15 cellular contexts compared by ENCODE assay signal in genomic region chr19:5632657-5633056, GRCh38. TPM values are rescaled to one million over a fixed set of nuclear protein-coding genes. Genes with fewer than 3 reads are reported as not detected.
A peak's percentile ranks its signal among the peaks of the same experiment; 100 is the strongest.
DNase-seq lines count a peak whose midpoint lies in the region; ATAC-seq, FAIRE-seq and TF ChIP-seq lines count a peak whose summit lies in the region.
"Had no signal": no experiment of that assay in that cellular context is flagged by ENCODE, and none has a peak within 500 bp of the region (broad histone marks: within the 10 kb centered on the region; RNA-seq: fewer than 3 reads in every experiment).

No MANE protein-coding gene starts in this region.

- DNase-seq in GM23248: peak; percentile 20
- no peak for DNase-seq in K562 (ENCODE audit: extremely low read depth in 1 of 4, low spot score in 3 of 4)
- DNase-seq in psoas muscle: no peak
- no peak for DNase-seq in NCI-H2171 (lab: John Stamatoyannopoulos, UW)
- DNase-seq: activated CD4-positive, alpha-beta T cell treated with anti-CD3 and anti-CD28 coated beads, Interleukin-2, amount 10 ng/mL, durations not matched to agents 24 days and 14 days; amniotic stem cell; central memory CD4-positive, alpha-beta T cell; effector memory CD4-positive, alpha-beta T cell; NCI-H1092 treated with DMSO at 0.1 percent for 48 hours; NCI-H2107; NCI-H748 treated with DMSO at 0.1 percent for 48 hours; SK-N-SH had no signal

- BruUV-seq in K562 (replicated peaks; lab: Mats Ljungman, UMichigan): no TSS peak

- H3K27me3 ChIP-seq in GM23248 (replicated peaks; ENCODE audit: insufficient read depth) (no peaks in the 10 kb centered on the region), K562 (ENCODE audit: control insufficient read depth in 2 of 2, insufficient read depth in 2 of 2, low read length in 2 of 2) (no peaks in the 10 kb centered on the region), psoas muscle (ENCODE audit: insufficient read depth in 3 of 3, low read length in 2 of 3) (no peaks in the 10 kb centered on the region)

- peaks cover 45% of the 10 kb centered on the region for H3F3A ChIP-seq in GM23248 (ENCODE audit: insufficient read depth)

- H3K9ac ChIP-seq in GM23248 (no peak overlapping the region), K562 (ENCODE audit: insufficient read depth in 1 of 2, low read depth in 2 of 2, low read length in 2 of 2) (no peak overlapping the region)
- H3K9ac ChIP-seq: SK-N-SH had no signal

- peaks cover 27% of the 10 kb centered on the region; the same call in 1 of the 2 replicates for H3K36me3 ChIP-seq in GM23248 (ENCODE audit: low read depth)
- H3K36me3 ChIP-seq in K562 (ENCODE audit: control insufficient read depth, insufficient read depth, low read length): peaks cover 86% of the 10 kb centered on the region
- peaks cover 0 to 22% of the 10 kb centered on the region in 2 donors for H3K36me3 ChIP-seq in psoas muscle (ENCODE audit: insufficient read depth in 1 of 2, low read depth in 1 of 2)

- H3K4me3 ChIP-seq in GM23248: no peak overlapping the region
- H3K4me3 ChIP-seq in K562: no peak overlapping the region
- peak overlapping the region; percentile 8 for H3K4me3 ChIP-seq in psoas muscle

- H3K27ac ChIP-seq in GM23248: peak overlapping the region; percentile 57
- no peak overlapping the region for H3K27ac ChIP-seq in K562 (ENCODE audit: extremely low read depth, low read depth, low read length)
- H3K27ac ChIP-seq in psoas muscle: no peak overlapping the region

- H3K9me2 ChIP-seq in GM23248 (ENCODE audit: insufficient read depth): no peaks in the 10 kb centered on the region
- H3K9me2 ChIP-seq: SK-N-SH had no signal

- H3K9me1 ChIP-seq in K562 (ENCODE audit: control insufficient read depth, insufficient read depth, low read length): peaks cover 3% of the 10 kb centered on the region

- intact Hi-C loops in K562 (cut with micrococcal nuclease): no loop called here
- intact Hi-C loops in psoas muscle (cut with DNase I): no loop called here

- no peak for FAIRE-seq in K562 (lab: Jason Lieb, UNC)

- H3K79me2 ChIP-seq in GM23248 (ENCODE audit: insufficient read depth) (peaks cover 100% of the 10 kb centered on the region), K562 (ENCODE audit: control insufficient read depth, insufficient read depth, low read length) (peaks cover 97% of the 10 kb centered on the region)

- CTCF ChIA-PET in K562 (lab: Yijun Ruan, JAX; ENCODE audit: low intra/inter-chr PET ratio): no interaction called here

- 50 to 56% methylated on average over 5 of the region's 5 CpGs for WGBS in GM23248 (ENCODE audit: low coverage in 1 of 2, low lambda C conversion rate in 2 of 2, missing lambda C conversion rate in 2 of 2), 2 experiments
- WGBS in K562 (ENCODE audit: insufficient coverage, low coverage, missing lambda C conversion rate): 80% methylated on average over 5 of the region's 5 CpGs
- 78 to 89% (median 82%) methylated on average over 5 of the region's 5 CpGs for WGBS in psoas muscle, 3 donors

- TF ChIP-seq RAD21 in K562 (CRISPR knock-in tag; conservative IDR thresholded peaks at IDR 0.05 in 1 of 2, IDR thresholded peaks at IDR 0.05 in 1 of 2): no peak

- no peak overlapping the region for H2AFZ ChIP-seq in GM23248
- H2AFZ ChIP-seq in K562 (ENCODE audit: low read depth, low read length): no peak overlapping the region

- peaks cover 29% of the 10 kb centered on the region for H3K4me1 ChIP-seq in GM23248 (ENCODE audit: insufficient read depth)
- H3K4me1 ChIP-seq in K562 (replicated peaks in 1 of 2; ENCODE audit: control insufficient read depth in 2 of 2, insufficient read depth in 2 of 2, low read length in 2 of 2): peaks cover 4 to 13% of the 10 kb centered on the region in 2 experiments; a peak in 4 of 5 replicates
- peaks cover 69% of the 10 kb centered on the region for H3K4me1 ChIP-seq in psoas muscle

- POLR2A ChIA-PET in K562 (lab: Yijun Ruan, JAX): interaction anchor here (1.1 to 4.0 kb wide), 3 partner anchors 9 to 50 kb away, joined by 3 to 27 read pairs (median 3); partner anchors contain the start of genes SAFB and SAFB2

- H3K9me3 ChIP-seq in GM23248 (ENCODE audit: low read depth) (no peaks in the 10 kb centered on the region), K562 (replicated peaks; ENCODE audit: control insufficient read depth, insufficient read depth, low read depth, low read length) (no peaks in the 10 kb centered on the region), psoas muscle (no peaks in the 10 kb centered on the region)
- H3K9me3 ChIP-seq: SK-N-SH had no signal

- no peak for TF ChIP-seq POLR2A in K562 (conservative IDR thresholded peaks at IDR 0.05)

- H3K4me2 ChIP-seq in GM23248 (ENCODE audit: unreplicated experiment) (peak overlapping the region; percentile 13), K562 (ENCODE audit: insufficient read depth, low read length) (no peak overlapping the region)
- H3K4me2 ChIP-seq: SK-N-SH had no signal

- no peak for TF ChIP-seq EP300 in K562 (IDR thresholded peaks at IDR 0.05; ENCODE audit: low read length)

- peaks cover 9% of the 10 kb centered on the region; the same call in 1 of the 2 replicates for H4K20me1 ChIP-seq in GM23248 (ENCODE audit: insufficient read depth)
- H4K20me1 ChIP-seq in K562 (replicated peaks; ENCODE audit: control insufficient read depth, insufficient read depth, low read length): peaks cover 60% of the 10 kb centered on the region; the same call in 1 of the 2 replicates

- in situ Hi-C loops in GM23248 (cut with MboI): no loop called here
- in situ Hi-C loops in K562 (cut with MboI): no loop called here

- ATAC-seq in K562 (peak; percentile 57; the same call in 2 of the 3 replicates), psoas muscle (peak in 1 of 4 donors; percentile 19), HG03108 (IDR thresholded peaks at IDR 0.05; ENCODE audit: unreplicated experiment) (no peak), GM18520 (IDR thresholded peaks at IDR 0.05; ENCODE audit: unreplicated experiment) (no peak)
- ATAC-seq: Panc1 had no signal

- TF ChIP-seq CTCF in K562 (IDR thresholded peaks at IDR 0.05 in 2 of 3, conservative IDR thresholded peaks at IDR 0.05 in 1 of 3; ENCODE audit: insufficient read depth in 2 of 3, low read depth in 1 of 3, low read length in 3 of 3) (no peak), psoas muscle (IDR thresholded peaks at IDR 0.05) (no peak)

RNA-seq across cellular contexts. Expression of gene SAFB, which starts 9.8 kb away (rescaled TPM):
- 28.6 and 36.5 TPM in 2 replicates for total RNA-seq in GM23248 (2014; rRNA removed; shearing (Covaris generic))
- polyA plus RNA-seq in GM23248 (2016; fragmentation: Nextera tagmentation; extraction: Ambion mirVana): 49.1 and 49.4 TPM in 2 replicates
- 319 and 366 TPM in 2 replicates for total RNA-seq in K562 (2011; cell fraction: chromatin; rRNA removed; ENCODE audit: low replicate concordance)
- 147 and 156 TPM in 2 replicates for total RNA-seq in K562 (2011; cell fraction: nucleolus; rRNA removed)
- total RNA-seq in K562 (2011; cell fraction: nucleoplasm; rRNA removed): 205 and 219 TPM in 2 replicates
- 93.3 and 124 TPM in 2 replicates for total RNA-seq in K562 (2014; rRNA removed)
- 62.5 and 67.0 TPM in 2 replicates for total RNA-seq in K562 (2014; rRNA removed; fragmentation: Illumina TruSeq; extraction: Trizol)
- total RNA-seq in K562 (2015; rRNA removed; fragmentation: Illumina TruSeq; extraction: Trizol): 83.1 and 84.6 TPM in 2 replicates
- total RNA-seq in K562 (2021): 122 and 151 TPM in 2 replicates
- 37.6 and 39.2 TPM in 2 replicates for polyA plus RNA-seq in K562 (2011; rRNA removed)
- 39.3 and 75.4 TPM in 2 replicates for polyA plus RNA-seq in K562 (2011; cell fraction: cytosol; rRNA removed)
- 116 and 141 TPM in 2 replicates for polyA plus RNA-seq in K562 (2011; cell fraction: nucleus; rRNA removed)
- polyA plus RNA-seq in K562 (2012): 59.6 and 99.1 TPM in 2 replicates
- 87.3 and 93.8 TPM in 2 replicates for polyA plus RNA-seq in K562 (2014; fragmentation: Illumina TruSeq; extraction: Trizol)
- 1 to 10 TPM; 1.1 to 1.8 TPM for polyA plus RNA-seq in K562 (2014; fragmentation: Nextera tagmentation; extraction: Ambion mirVana)
- 124 and 127 TPM in 2 replicates for polyA plus RNA-seq in K562 (2014; rRNA removed)
- 66.5 and 72.2 TPM in 2 replicates for polyA minus RNA-seq in K562 (2011; rRNA and poly(A)+ RNA removed)
- 43.8 and 74.9 TPM in 2 replicates for polyA minus RNA-seq in K562 (2011; cell fraction: cytosol; rRNA and poly(A)+ RNA removed)
- polyA minus RNA-seq in K562 (2011; cell fraction: nucleus; rRNA and poly(A)+ RNA removed): 75.3 and 109 TPM in 2 replicates
- 10 to 100 TPM; 51.3 to 88.9 (median 65.1) TPM for total RNA-seq in psoas muscle
- 10 to 100 TPM; 53.7 to 83.1 (median 61.0) TPM for polyA plus RNA-seq in psoas muscle

RNA-seq across cellular contexts. Expression of gene SAFB2, which starts 10.1 kb away (rescaled TPM):
- total RNA-seq in GM23248 (2014; rRNA removed; shearing (Covaris generic)): 17.6 and 24.2 TPM in 2 replicates
- polyA plus RNA-seq in GM23248 (2016; fragmentation: Nextera tagmentation; extraction: Ambion mirVana) (32.4 and 37.2 TPM in 2 replicates), K562 (2011; rRNA removed) (21.2 and 31.1 TPM in 2 replicates), K562 (2014; fragmentation: Illumina TruSeq; extraction: Trizol) (42.3 and 54.8 TPM in 2 replicates), K562 (2014; fragmentation: Nextera tagmentation; extraction: Ambion mirVana) (1 to 10 TPM; 4.5 to 6.9 TPM), K562 (2014; rRNA removed) (63.2 and 65.0 TPM in 2 replicates), psoas muscle (10 to 100 TPM; 31.0 to 45.2 (median 31.3) TPM)
- total RNA-seq in K562 (2011; cell fraction: chromatin; rRNA removed; ENCODE audit: low replicate concordance): 394 and 516 TPM in 2 replicates
- total RNA-seq in K562 (2011; cell fraction: nucleolus; rRNA removed): 127 TPM in 2 replicates
- total RNA-seq in K562 (2011; cell fraction: nucleoplasm; rRNA removed): 218 and 238 TPM in 2 replicates
- total RNA-seq in K562 (2014; rRNA removed) (56.1 and 74.0 TPM in 2 replicates), K562 (2014; rRNA removed; fragmentation: Illumina TruSeq; extraction: Trizol) (45.7 and 45.8 TPM in 2 replicates), K562 (2015; rRNA removed; fragmentation: Illumina TruSeq; extraction: Trizol) (45.6 and 47.3 TPM in 2 replicates), K562 (2021) (91.5 and 103 TPM in 2 replicates), psoas muscle (10 to 100 TPM; 30.4 to 52.9 (median 45.6) TPM)
- 10.8 and 27.9 TPM in 2 replicates for polyA plus RNA-seq in K562 (2011; cell fraction: cytosol; rRNA removed)
- polyA plus RNA-seq in K562 (2011; cell fraction: nucleus; rRNA removed): 159 and 167 TPM in 2 replicates
- 33.0 and 49.7 TPM in 2 replicates for polyA plus RNA-seq in K562 (2012)
- polyA minus RNA-seq in K562 (2011; rRNA and poly(A)+ RNA removed): 59.2 and 75.0 TPM in 2 replicates
- 28.9 and 29.3 TPM in 2 replicates for polyA minus RNA-seq in K562 (2011; cell fraction: cytosol; rRNA and poly(A)+ RNA removed)
- polyA minus RNA-seq in K562 (2011; cell fraction: nucleus; rRNA and poly(A)+ RNA removed): 56.3 and 123 TPM in 2 replicates

RNA-seq across cellular contexts. Expression of gene MICOS13, which starts 47.7 kb away (rescaled TPM):
- 39.8 and 44.5 TPM in 2 replicates for total RNA-seq in GM23248 (2014; rRNA removed; shearing (Covaris generic))
- polyA plus RNA-seq in GM23248 (2016; fragmentation: Nextera tagmentation; extraction: Ambion mirVana) (147 and 157 TPM in 2 replicates), K562 (2011; rRNA removed) (32.1 and 42.6 TPM in 2 replicates), K562 (2014; fragmentation: Illumina TruSeq; extraction: Trizol) (41.2 and 69.4 TPM in 2 replicates), K562 (2014; fragmentation: Nextera tagmentation; extraction: Ambion mirVana) (10 to 100 TPM; 15.5 to 49.4 TPM), K562 (2014; rRNA removed) (124 and 202 TPM in 2 replicates), psoas muscle (100 to 1,000 TPM; 138 to 245 (median 234) TPM)
- total RNA-seq in K562 (2011; cell fraction: chromatin; rRNA removed; ENCODE audit: low replicate concordance): 10.1 and 39.6 TPM in 2 replicates
- total RNA-seq in K562 (2011; cell fraction: nucleolus; rRNA removed): 71.5 and 77.0 TPM in 2 replicates
- total RNA-seq in K562 (2011; cell fraction: nucleoplasm; rRNA removed): 30.0 and 32.6 TPM in 2 replicates
- total RNA-seq in K562 (2014; rRNA removed) (220 and 383 TPM in 2 replicates), K562 (2014; rRNA removed; fragmentation: Illumina TruSeq; extraction: Trizol) (19.1 and 24.6 TPM in 2 replicates), K562 (2015; rRNA removed; fragmentation: Illumina TruSeq; extraction: Trizol) (94.0 and 105 TPM in 2 replicates), K562 (2021) (95.4 and 113 TPM in 2 replicates), psoas muscle (100 to 1,000 TPM; 103 to 133 (median 119) TPM)
- polyA plus RNA-seq in K562 (2011; cell fraction: cytosol; rRNA removed): 60.9 and 173 TPM in 2 replicates
- 33.8 and 49.4 TPM in 2 replicates for polyA plus RNA-seq in K562 (2011; cell fraction: nucleus; rRNA removed)
- 68.5 and 125 TPM in 2 replicates for polyA plus RNA-seq in K562 (2012)
- 3.6 and 6.3 TPM in 2 replicates for polyA minus RNA-seq in K562 (2011; rRNA and poly(A)+ RNA removed)
- polyA minus RNA-seq in K562 (2011; cell fraction: cytosol; rRNA and poly(A)+ RNA removed): 17.7 and 22.1 TPM in 2 replicates
- 17.0 and 19.5 TPM in 2 replicates for polyA minus RNA-seq in K562 (2011; cell fraction: nucleus; rRNA and poly(A)+ RNA removed)

RNA-seq across cellular contexts. Expression of gene HSD11B1L, which starts 48.2 kb away (rescaled TPM):
- total RNA-seq in GM23248 (2014; rRNA removed; shearing (Covaris generic)): 23.8 and 30.7 TPM in 2 replicates
- polyA plus RNA-seq in GM23248 (2016; fragmentation: Nextera tagmentation; extraction: Ambion mirVana) (10.9 and 13.4 TPM in 2 replicates), K562 (2011; rRNA removed) (2.3 and 3.1 TPM in 2 replicates), K562 (2014; fragmentation: Illumina TruSeq; extraction: Trizol) (1.7 and 2.2 TPM in 2 replicates), K562 (2014; fragmentation: Nextera tagmentation; extraction: Ambion mirVana) (under 1 TPM; 0.31 to 0.36 TPM), K562 (2014; rRNA removed) (4.7 and 6.3 TPM in 2 replicates), psoas muscle (10 to 100 TPM in 2 of 3 donors, 1 to 10 TPM in 1; 4.7 to 15.6 (median 11.7) TPM)
- total RNA-seq in K562 (2011; cell fraction: chromatin; rRNA removed; ENCODE audit: low replicate concordance): 1.9 and 5.4 TPM in 2 replicates
- total RNA-seq in K562 (2011; cell fraction: nucleolus; rRNA removed): 5.4 and 5.5 TPM in 2 replicates
- total RNA-seq in K562 (2011; cell fraction: nucleoplasm; rRNA removed): 4.8 TPM in 2 replicates
- total RNA-seq in K562 (2014; rRNA removed) (4.9 and 7.7 TPM in 2 replicates), K562 (2014; rRNA removed; fragmentation: Illumina TruSeq; extraction: Trizol) (1.2 and 1.4 TPM in 2 replicates), K562 (2015; rRNA removed; fragmentation: Illumina TruSeq; extraction: Trizol) (2.0 and 2.3 TPM in 2 replicates), K562 (2021) (3.6 and 4.3 TPM in 2 replicates), psoas muscle (1 to 10 TPM; 4.5 to 6.2 (median 4.6) TPM)
- polyA plus RNA-seq in K562 (2011; cell fraction: cytosol; rRNA removed): 4.4 and 11.4 TPM in 2 replicates
- 7.8 and 11.4 TPM in 2 replicates for polyA plus RNA-seq in K562 (2011; cell fraction: nucleus; rRNA removed)
- 3.4 and 7.3 TPM in 2 replicates for polyA plus RNA-seq in K562 (2012)
- 0.39 and 0.63 TPM in 2 replicates for polyA minus RNA-seq in K562 (2011; rRNA and poly(A)+ RNA removed)
- polyA minus RNA-seq in K562 (2011; cell fraction: cytosol; rRNA and poly(A)+ RNA removed): 2.2 and 2.4 TPM in 2 replicates
- polyA minus RNA-seq in K562 (2011; cell fraction: nucleus; rRNA and poly(A)+ RNA removed): 0.56 and 0.94 TPM in 2 replicates

RNA-seq across cellular contexts. Expression of gene RPL36, which starts 57.4 kb away (rescaled TPM):
- 503 and 678 TPM in 2 replicates for total RNA-seq in GM23248 (2014; rRNA removed; shearing (Covaris generic))
- polyA plus RNA-seq in GM23248 (2016; fragmentation: Nextera tagmentation; extraction: Ambion mirVana) (1,118 and 1,128 TPM in 2 replicates), K562 (2011; rRNA removed) (695 and 1,029 TPM in 2 replicates), K562 (2014; fragmentation: Illumina TruSeq; extraction: Trizol) (350 and 728 TPM in 2 replicates), K562 (2014; fragmentation: Nextera tagmentation; extraction: Ambion mirVana) (1,000 to 10,000 TPM; 3,132 to 3,412 TPM), K562 (2014; rRNA removed) (1,530 and 1,653 TPM in 2 replicates), psoas muscle (100 to 1,000 TPM; 647 to 814 (median 648) TPM)
- total RNA-seq in K562 (2011; cell fraction: chromatin; rRNA removed; ENCODE audit: low replicate concordance): 84.7 and 180 TPM in 2 replicates
- total RNA-seq in K562 (2011; cell fraction: nucleolus; rRNA removed): 420 and 494 TPM in 2 replicates
- total RNA-seq in K562 (2011; cell fraction: nucleoplasm; rRNA removed): 317 and 516 TPM in 2 replicates
- total RNA-seq in K562 (2014; rRNA removed) (2,132 and 2,298 TPM in 2 replicates), K562 (2014; rRNA removed; fragmentation: Illumina TruSeq; extraction: Trizol) (392 and 590 TPM in 2 replicates), K562 (2015; rRNA removed; fragmentation: Illumina TruSeq; extraction: Trizol) (1,406 and 1,507 TPM in 2 replicates), K562 (2021) (1,327 and 1,377 TPM in 2 replicates), psoas muscle (100 to 1,000 TPM; 440 to 572 (median 473) TPM)
- polyA plus RNA-seq in K562 (2011; cell fraction: cytosol; rRNA removed): 629 and 993 TPM in 2 replicates
- 639 and 683 TPM in 2 replicates for polyA plus RNA-seq in K562 (2011; cell fraction: nucleus; rRNA removed)
- 2,027 and 2,339 TPM in 2 replicates for polyA plus RNA-seq in K562 (2012)
- 132 and 161 TPM in 2 replicates for polyA minus RNA-seq in K562 (2011; rRNA and poly(A)+ RNA removed)
- 779 and 953 TPM in 2 replicates for polyA minus RNA-seq in K562 (2011; cell fraction: cytosol; rRNA and poly(A)+ RNA removed)
- 134 and 203 TPM in 2 replicates for polyA minus RNA-seq in K562 (2011; cell fraction: nucleus; rRNA and poly(A)+ RNA removed)
